ENCODE assay signal across 17 cellular contexts in genomic region chr2:96102596-96103387, GRCh38. TPM values are rescaled to one million over a fixed set of nuclear protein-coding genes. Genes with fewer than 3 reads are reported as not detected.
DNase-seq lines count a peak whose midpoint lies in the region; ATAC-seq and TF ChIP-seq lines count a peak whose summit lies in the region.
"Had no signal": no experiment of that assay in that cellular context is flagged by ENCODE, and none has a peak within 500 bp of the region (broad histone marks: within the 10 kb centered on the region; RNA-seq: fewer than 3 reads in every experiment).

No MANE protein-coding gene starts in this region.

- no peak for TF ChIP-seq EP300 in suprapubic skin (IDR thresholded peaks at IDR 0.05)

- POLR2A ChIA-PET in CD8-positive, alpha-beta T cell (lab: Charles Lee), result no interaction called here

- no peaks in the 10 kb centered on the region for H3K36me3 ChIP-seq in Peyer's patch
- no peaks in the 10 kb centered on the region for H3K36me3 ChIP-seq in left lung
- H3K36me3 ChIP-seq in suprapubic skin, result no peaks in the 10 kb centered on the region
- H3K36me3 ChIP-seq in CD8-positive, alpha-beta T cell (ENCODE audit: insufficient read depth, low read length), result no peaks in the 10 kb centered on the region
- H3K36me3 ChIP-seq: WERI-Rb-1 had no signal

- intact Hi-C loops in left lung (cut with DNase I), result no loop called here
- intact Hi-C loops in CD8-positive, alpha-beta T cell (cut with DNase I, micrococcal nuclease), result no loop called here

- TF ChIP-seq CTCF in Peyer's patch (IDR thresholded peaks at IDR 0.05), result no peak
- TF ChIP-seq CTCF in left lung (IDR thresholded peaks at IDR 0.05), result no peak
- TF ChIP-seq CTCF in suprapubic skin (IDR thresholded peaks at IDR 0.05), result no peak
- no peak for TF ChIP-seq CTCF in CD8-positive, alpha-beta T cell (IDR thresholded peaks at IDR 0.05)

- TF ChIP-seq POLR2A in Peyer's patch (IDR thresholded peaks at IDR 0.05), result no peak
- TF ChIP-seq POLR2A in suprapubic skin (IDR thresholded peaks at IDR 0.05), result no peak

- no peaks in the 10 kb centered on the region for H3K27me3 ChIP-seq in Peyer's patch
- peaks cover 0 to 2% of the 10 kb centered on the region in 2 donors for H3K27me3 ChIP-seq in left lung
- H3K27me3 ChIP-seq in suprapubic skin, result no peaks in the 10 kb centered on the region
- no peaks in the 10 kb centered on the region for H3K27me3 ChIP-seq in CD8-positive, alpha-beta T cell (ENCODE audit: insufficient read depth, low read length)

- H3K9me3 ChIP-seq in Peyer's patch (peaks cover 0 to 10% (median 4%) of the 10 kb centered on the region in 4 donors), left lung (peaks cover 0 to 16% of the 10 kb centered on the region in 2 donors), suprapubic skin (peaks cover 7% of the 10 kb centered on the region)
- no peaks in the 10 kb centered on the region for H3K9me3 ChIP-seq in CD8-positive, alpha-beta T cell (ENCODE audit: low read length)

- H3K27ac Mint-ChIP-seq in CD8-positive, alpha-beta T cell, result no peak overlapping the region
- H3K27ac Mint-ChIP-seq: stimulated activated naive CD8-positive, alpha-beta T cell treated with anti-CD3 and anti-CD28 coated beads, Interleukin-15, amount 100 ng/mL, for 72 hours had no signal

- no peaks in the 10 kb centered on the region for H3K36me3 Mint-ChIP-seq in CD8-positive, alpha-beta T cell

- H3K9me3 Mint-ChIP-seq in CD8-positive, alpha-beta T cell, result peaks cover 9% of the 10 kb centered on the region

- CTCF ChIA-PET in CD8-positive, alpha-beta T cell (lab: Charles Lee), result interaction anchor here (1.3 kb wide), 1 partner anchor 72 kb away, joined by 3 read pairs; no protein-coding TSS in a partner anchor

- H3K4me3 Mint-ChIP-seq in CD8-positive, alpha-beta T cell, result no peak overlapping the region
- H3K4me3 Mint-ChIP-seq: central memory CD8-positive, alpha-beta T cell; stimulated activated naive CD8-positive, alpha-beta T cell treated with anti-CD3 and anti-CD28 coated beads, Interleukin-15, amount 100 ng/mL, for 72 hours had no signal

- ATAC-seq in left lung (no peak), GM21825 (IDR thresholded peaks at IDR 0.05; ENCODE audit: unreplicated experiment) (no peak)
- ATAC-seq in CD8-positive, alpha-beta T cell, result no peak
- ATAC-seq: stimulated activated naive CD8-positive, alpha-beta T cell treated with anti-CD3 and anti-CD28 coated beads, Interleukin-15, amount 100 ng/mL, for 72 hours had no signal

- H3K4me3 ChIP-seq in Peyer's patch (no peak overlapping the region), left lung (no peak overlapping the region), suprapubic skin (no peak overlapping the region)
- H3K4me3 ChIP-seq in CD8-positive, alpha-beta T cell (ENCODE audit: low read depth, low read length), result no peak overlapping the region
- H3K4me3 ChIP-seq: K562 had no signal

- no peaks in the 10 kb centered on the region for H3K27me3 Mint-ChIP-seq in CD8-positive, alpha-beta T cell (ENCODE audit: low read depth)
- H3K27me3 Mint-ChIP-seq: central memory CD8-positive, alpha-beta T cell; stimulated activated naive CD8-positive, alpha-beta T cell treated with anti-CD3 and anti-CD28 coated beads, Interleukin-15, amount 100 ng/mL, for 72 hours had no signal

- WGBS in suprapubic skin, result 96% methylated on average over 17 of the region's 17 CpGs

- H3K4me1 ChIP-seq in Peyer's patch, result no peaks in the 10 kb centered on the region
- H3K4me1 ChIP-seq in left lung, result no peaks in the 10 kb centered on the region
- no peaks in the 10 kb centered on the region for H3K4me1 ChIP-seq in suprapubic skin
- H3K4me1 ChIP-seq in CD8-positive, alpha-beta T cell (ENCODE audit: insufficient read depth, low read length), result no peaks in the 10 kb centered on the region

- DNase-seq in activated effector memory CD4-positive, alpha-beta T cell treated with anti-CD3 and anti-CD28 coated beads, Interleukin-2, amount 50 U/mL, for 16 hours, result peak; percentile 52
- DNase-seq in activated effector memory CD4-positive, alpha-beta T cell treated with Interleukin-2 at 50 U/mL for 16 hours, result no peak
- DNase-seq in Peyer's patch (peak in 2 of 3 donors; percentile 34 to 39), left lung (peak; percentile 29 to 60), suprapubic skin (ENCODE audit: low spot score in 2 of 2) (peak; percentile 46 to 55), NCI-H748 (lab: John Stamatoyannopoulos, UW; ENCODE audit: unreplicated experiment) (no peak)
- DNase-seq in CD8-positive, alpha-beta T cell, result no peak
- DNase-seq: naive B cell, NCI-H1048, NCI-H774, T-helper 1 cell had no signal

- H3K4me1 Mint-ChIP-seq in CD8-positive, alpha-beta T cell (ENCODE audit: low read depth), result no peaks in the 10 kb centered on the region
- H3K4me1 Mint-ChIP-seq: central memory CD8-positive, alpha-beta T cell; stimulated activated naive CD8-positive, alpha-beta T cell treated with anti-CD3 and anti-CD28 coated beads, Interleukin-15, amount 100 ng/mL, for 72 hours had no signal

- H3K27ac ChIP-seq in Peyer's patch (no peak overlapping the region), left lung (no peak overlapping the region), suprapubic skin (no peak overlapping the region)
- H3K27ac ChIP-seq in CD8-positive, alpha-beta T cell (ENCODE audit: low read depth, low read length), result no peak overlapping the region
- H3K27ac ChIP-seq: WERI-Rb-1 had no signal

RNA-seq across cellular contexts. Expression of gene ADRA2B, which starts 13.6 kb away (rescaled TPM):
- under 1 TPM in 3 of 4 donors, not detected in 1; 0.28 to 0.67 (median 0.53) TPM for total RNA-seq in Peyer's patch
- total RNA-seq in left lung, result under 1 TPM; 0.20 to 0.34 TPM
- 1 to 10 TPM in 2 of 4 donors, under 1 TPM in 2; 0.93 to 3.6 (median 1.2) TPM for total RNA-seq in suprapubic skin
- 1 to 10 TPM; 2.0 TPM for total RNA-seq in CD8-positive, alpha-beta T cell
- total RNA-seq: K562, pulmonary artery endothelial cell had no signal

RNA-seq across cellular contexts. Expression of gene ASTL, which starts 35.5 kb away (rescaled TPM):
- total RNA-seq in Peyer's patch, result not detected
- total RNA-seq in left lung, result not detected
- 1 to 10 TPM in 1 of 4 donors, under 1 TPM in 1, not detected in 2; 0.87 to 1.7 TPM for total RNA-seq in suprapubic skin
- total RNA-seq in CD8-positive, alpha-beta T cell, result 10 to 100 TPM; 16.6 to 17.5 TPM
- total RNA-seq: K562, pulmonary artery endothelial cell had no signal

RNA-seq across cellular contexts. Expression of gene DUSP2, which starts 42.4 kb away (rescaled TPM):
- total RNA-seq in Peyer's patch (10 to 100 TPM in 1 of 4 donors, 1 to 10 TPM in 3; 2.7 to 28.1 (median 5.6) TPM), left lung (1 to 10 TPM; 3.6 to 5.7 TPM), suprapubic skin (100 to 1,000 TPM in 1 of 4 donors, 10 to 100 TPM in 3; 26.0 to 124 (median 74.1) TPM)
- 1,000 to 10,000 TPM; 1,304 to 1,350 TPM for total RNA-seq in CD8-positive, alpha-beta T cell

Comparison
In these comparisons a context has a peak if more than half of its experiments do, and no peak if none do; other contexts are left out.
1. DNase-seq: peak in activated effector memory CD4-positive, alpha-beta T cell treated with anti-CD3 and anti-CD28 coated beads, Interleukin-2, amount 50 U/mL, for 16 hours (single experiment), Peyer's patch (2 of 3), left lung (2 of 2) and suprapubic skin (2 of 2); none in activated effector memory CD4-positive, alpha-beta T cell treated with Interleukin-2 at 50 U/mL for 16 hours (single experiment), CD8-positive, alpha-beta T cell (0 of 7) and NCI-H748 (single experiment).
2. RNA of gene ASTL, which starts 35.5 kb away (total RNA-seq): 16.6 to 17.5 TPM in CD8-positive, alpha-beta T cell; 0.87 to 1.7 TPM in suprapubic skin, not detected in Peyer's patch and not detected in left lung; every median in the first group is over 4 times any median in the second.
3. RNA of gene DUSP2, which starts 42.4 kb away (total RNA-seq): 1,304 to 1,350 TPM in CD8-positive, alpha-beta T cell; 26.0 to 124 TPM in suprapubic skin, 3.6 to 5.7 TPM in left lung and 2.7 to 28.1 TPM in Peyer's patch; every median in the first group is over 10 times any median in the second.